ENCODE assay signal across 23 cellular contexts in genomic region chr6:163963205-163964120, GRCh38.
"Had no signal": no experiment of that assay in that cellular context is flagged by ENCODE, and none has a peak within 500 bp of the region (broad histone marks: within the 10 kb centered on the region; RNA-seq: fewer than 3 reads in every experiment).

No MANE protein-coding gene starts in this region.

- H3K4me1 ChIP-seq: foreskin keratinocyte, parathyroid adenoma had no signal

- H3K27me3 ChIP-seq: body of pancreas, foreskin keratinocyte, neutrophil, upper lobe of left lung had no signal

- H3K9me3 Mint-ChIP-seq: activated CD4-positive, alpha-beta memory T cell treated with anti-CD3 and anti-CD28 coated beads, Interleukin-2, amount 10 ng/mL, durations not matched to agents 7 days and 5 days; activated CD4-positive, alpha-beta T cell treated with anti-CD3 and anti-CD28 coated beads, Interleukin-2, amount 10 ng/mL, durations not matched to agents 24 days and 14 days; activated naive CD4-positive, alpha-beta T cell treated with anti-CD3 and anti-CD28 coated beads, Interleukin-2, amount 50 U/mL, for 24 hours; memory B cell; naive thymus-derived CD8-positive, alpha-beta T cell; T-cell; T-helper 2 cell treated with Interferon-gamma antibody and Interleukin-4, amounts not matched to agents 5 μg/mL and 100 μg/mL, for 36 hours had no signal

- H3K4me3 Mint-ChIP-seq: activated CD4-positive, alpha-beta memory T cell treated with anti-CD3 and anti-CD28 coated beads, Interleukin-2, amount 10 ng/mL, durations not matched to agents 7 days and 5 days; activated CD4-positive, alpha-beta T cell treated with anti-CD3 and anti-CD28 coated beads, Interleukin-2, amount 10 ng/mL, durations not matched to agents 24 days and 14 days; activated naive CD4-positive, alpha-beta T cell treated with anti-CD3 and anti-CD28 coated beads, Interleukin-2, amount 50 U/mL, for 24 hours; memory B cell; naive thymus-derived CD8-positive, alpha-beta T cell; T-cell; T-helper 2 cell treated with Interferon-gamma antibody and Interleukin-4, amounts not matched to agents 5 μg/mL and 100 μg/mL, for 36 hours had no signal

- H3K27ac ChIP-seq: body of pancreas, foreskin keratinocyte, neutrophil, parathyroid adenoma, upper lobe of left lung, VCaP had no signal

- H3K4me3 ChIP-seq: body of pancreas, upper lobe of left lung had no signal

- H3K27ac Mint-ChIP-seq: activated CD4-positive, alpha-beta memory T cell treated with anti-CD3 and anti-CD28 coated beads, Interleukin-2, amount 10 ng/mL, durations not matched to agents 7 days and 5 days; activated CD4-positive, alpha-beta T cell treated with anti-CD3 and anti-CD28 coated beads, Interleukin-2, amount 10 ng/mL, durations not matched to agents 24 days and 14 days; activated naive CD4-positive, alpha-beta T cell treated with anti-CD3 and anti-CD28 coated beads, Interleukin-2, amount 50 U/mL, for 24 hours; memory B cell; naive thymus-derived CD8-positive, alpha-beta T cell; T-cell; T-helper 2 cell treated with Interferon-gamma antibody and Interleukin-4, amounts not matched to agents 5 μg/mL and 100 μg/mL, for 36 hours had no signal

- H3K79me2 ChIP-seq: parathyroid adenoma had no signal

- H3K27me3 Mint-ChIP-seq: activated CD4-positive, alpha-beta memory T cell treated with anti-CD3 and anti-CD28 coated beads, Interleukin-2, amount 10 ng/mL, durations not matched to agents 7 days and 5 days; activated CD4-positive, alpha-beta T cell treated with anti-CD3 and anti-CD28 coated beads, Interleukin-2, amount 10 ng/mL, durations not matched to agents 24 days and 14 days; activated naive CD4-positive, alpha-beta T cell treated with anti-CD3 and anti-CD28 coated beads, Interleukin-2, amount 50 U/mL, for 24 hours; memory B cell had no signal

- H3K9me3 ChIP-seq: body of pancreas, neutrophil, upper lobe of left lung had no signal

- H3K9ac ChIP-seq: parathyroid adenoma had no signal

- H2AFZ ChIP-seq: parathyroid adenoma had no signal

- DNase-seq: activated CD4-positive, alpha-beta memory T cell treated with anti-CD3 and anti-CD28 coated beads, Interleukin-2, amount 10 ng/mL, durations not matched to agents 7 days and 5 days; activated gamma-delta T cell treated with Interleukin-2 at 50 U/mL for 16 hours; activated T-cell treated with anti-CD3 and anti-CD28 coated beads, Interleukin-2, amount 50 U/mL, for 1 hour; anterior cingulate cortex; body of pancreas; central memory CD4-positive, alpha-beta T cell; dermis blood vessel endothelial cell; effector CD8-positive, alpha-beta T cell; erythroblast; foreskin keratinocyte; hypothalamus; naive thymus-derived CD8-positive, alpha-beta T cell; stimulated activated CD4-positive, alpha-beta T cell treated with anti-CD3 and anti-CD28 coated beads, Interleukin-4, amount 100 ng/mL, for 24 hours; stimulated activated naive CD4-positive, alpha-beta T cell treated with Interleukin-2 at 50 U/mL for 16 hours; T-cell had no signal

- H3K36me3 Mint-ChIP-seq: activated naive CD4-positive, alpha-beta T cell treated with anti-CD3 and anti-CD28 coated beads, Interleukin-2, amount 50 U/mL, for 24 hours; memory B cell; naive thymus-derived CD8-positive, alpha-beta T cell; T-cell had no signal

- H3K4me1 Mint-ChIP-seq: activated CD4-positive, alpha-beta memory T cell treated with anti-CD3 and anti-CD28 coated beads, Interleukin-2, amount 10 ng/mL, durations not matched to agents 7 days and 5 days; activated CD4-positive, alpha-beta T cell treated with anti-CD3 and anti-CD28 coated beads, Interleukin-2, amount 10 ng/mL, durations not matched to agents 24 days and 14 days; activated naive CD4-positive, alpha-beta T cell treated with anti-CD3 and anti-CD28 coated beads, Interleukin-2, amount 50 U/mL, for 24 hours; memory B cell; naive thymus-derived CD8-positive, alpha-beta T cell; T-cell had no signal

- H3K36me3 ChIP-seq: neutrophil, upper lobe of left lung had no signal
